Comparison of ENCODE assay signal across 1 cellular context in genomic region chr15:66323312-66323928, GRCh38.
TF ChIP-seq lines count a peak whose summit lies in the region.

No MANE protein-coding gene starts in this region.

TF ChIP-seq in K562, 482 proteins besides CTCF, POLR2A, EP300 and RAD21 (continued from another document):
- TF ChIP-seq JUND (IDR thresholded peaks at IDR 0.05; ENCODE audit: borderline replicate concordance, low read depth, low read length) (peak; percentile 63), JUND (tag; IDR thresholded peaks at IDR 0.05; ENCODE audit: borderline replicate concordance, low read depth, low read length) (peak; percentile 70; the same call in 1 of the 3 replicates), UBTF (IDR thresholded peaks at IDR 0.05; ENCODE audit: borderline replicate concordance in 1 of 2, low read depth in 2 of 2, low read length in 2 of 2) (peak in 1 of 2 experiments; percentile 62; a peak in 1 of 4 replicates), SMARCA4 (IDR thresholded peaks at IDR 0.05) (peak; percentile 71), MYC (IDR thresholded peaks at IDR 0.05; ENCODE audit: low read depth, low read length) (peak; percentile 86), MYC (CRISPR knock-in tag; IDR thresholded peaks at IDR 0.05; ENCODE audit: borderline replicate concordance, low read depth) (no peak), MITF (IDR thresholded peaks at IDR 0.05) (0 out of 2 replicates have a peak, but pooled peaks have one; percentile 51), NCOR1 (IDR thresholded peaks at IDR 0.05) (peak; percentile 66), PKNOX1 (IDR thresholded peaks at IDR 0.05) (peak; percentile 91), STAT5A (IDR thresholded peaks at IDR 0.05; ENCODE audit: borderline replicate concordance, low read length) (no peak; the same call in 1 of the 2 replicates), NBN (IDR thresholded peaks at IDR 0.05; ENCODE audit: low read depth) (peak; percentile 28; the same call in 1 of the 2 replicates), OTX1 (CRISPR knock-in tag; IDR thresholded peaks at IDR 0.05) (no peak), ZNF239 (CRISPR knock-in tag; IDR thresholded peaks at IDR 0.05) (peak; percentile 60), C11orf30 (IDR thresholded peaks at IDR 0.05; ENCODE audit: low read depth) (peak; percentile 84), TEAD4 (IDR thresholded peaks at IDR 0.05; ENCODE audit: low read length) (peak; percentile 63), TEAD4 (CRISPR knock-in tag; IDR thresholded peaks at IDR 0.05; ENCODE audit: borderline replicate concordance) (no peak), ATF6 (CRISPR knock-in tag; IDR thresholded peaks at IDR 0.05) (no peak), TRIM24 (IDR thresholded peaks at IDR 0.05) (peak in 1 of 2 experiments; percentile 15; a peak in 1 of 4 replicates), PRMT5 (CRISPR knock-in tag; IDR thresholded peaks at IDR 0.05) (no peak), CXXC5 (CRISPR knock-in tag; IDR thresholded peaks at IDR 0.05) (peak; percentile 83), MBD2 (IDR thresholded peaks at IDR 0.05; ENCODE audit: borderline replicate concordance, low read depth) (0 out of 2 replicates have a peak, but pooled peaks have one; percentile 32), NFATC3 (IDR thresholded peaks at IDR 0.05) (no peak), CBFA2T2 (conservative IDR thresholded peaks at IDR 0.05) (peak; percentile 74), FOXK2 (conservative IDR thresholded peaks at IDR 0.05 in 1 of 2, IDR thresholded peaks at IDR 0.05 in 1 of 2; ENCODE audit: low read depth in 2 of 2) (peak; percentile 29 to 50; a peak in 2 of 4 replicates), ZNF316 (IDR thresholded peaks at IDR 0.05) (peak; percentile 84), GATA2 (CRISPR knock-in tag; IDR thresholded peaks at IDR 0.05) (peak; percentile 93), SOX6 (IDR thresholded peaks at IDR 0.05) (peak; percentile 88), ZNF347 (CRISPR knock-in tag; IDR thresholded peaks at IDR 0.05; ENCODE audit: low read depth) (no peak), ESRRA (IDR thresholded peaks at IDR 0.05; ENCODE audit: borderline replicate concordance, low read depth) (peak; percentile 48; the same call in 1 of the 2 replicates), HDAC1 (IDR thresholded peaks at IDR 0.05) (peak in 1 of 2 experiments; percentile 90; a peak in 2 of 4 replicates), FOXM1 (IDR thresholded peaks at IDR 0.05; ENCODE audit: low read depth) (peak; percentile 39; the same call in 1 of the 2 replicates), FOXM1 (CRISPR knock-in tag; IDR thresholded peaks at IDR 0.05; ENCODE audit: low read depth) (no peak), LEF1 (IDR thresholded peaks at IDR 0.05) (peak; percentile 40; the same call in 1 of the 2 replicates), E2F3 (CRISPR knock-in tag; IDR thresholded peaks at IDR 0.05) (no peak), ZMIZ1 (IDR thresholded peaks at IDR 0.05; ENCODE audit: low read depth in 2 of 2, low read length in 2 of 2) (peak in 1 of 2 experiments; percentile 55; a peak in 1 of 4 replicates), CTBP1 (IDR thresholded peaks at IDR 0.05; ENCODE audit: borderline replicate concordance) (peak; percentile 78; the same call in 1 of the 2 replicates), MAFG (tag; conservative IDR thresholded peaks at IDR 0.05) (peak; percentile 42), NFIC (IDR thresholded peaks at IDR 0.05) (peak; percentile 48; the same call in 1 of the 2 replicates), CBFA2T3 (IDR thresholded peaks at IDR 0.05) (peak; percentile 90), ZBTB2 (IDR thresholded peaks at IDR 0.05) (peak; percentile 40; the same call in 1 of the 2 replicates), TCF3 (CRISPR knock-in tag; IDR thresholded peaks at IDR 0.05) (peak; percentile 85), ZNF644 (tag; IDR thresholded peaks at IDR 0.05; ENCODE audit: low read depth) (no peak), SETDB1 (IDR thresholded peaks at IDR 0.05; ENCODE audit: low read length) (peak; percentile 65), ZBED1 (IDR thresholded peaks at IDR 0.05) (no peak)
